In genomic region chr4:36026348-36026747, GRCh38 we compare ENCODE assay signal across 18 cellular contexts.
"Had no signal": no experiment of that assay in that cellular context is flagged by ENCODE, and none has a peak within 500 bp of the region (broad histone marks: within the 10 kb centered on the region; RNA-seq: fewer than 3 reads in every experiment).

No MANE protein-coding gene starts in this region.

- H3K4me3 ChIP-seq: esophagus muscularis mucosa, ovary, sigmoid colon, spleen had no signal

- H3K27ac ChIP-seq: esophagus muscularis mucosa, ovary, sigmoid colon, spleen had no signal

- H3K9me3 ChIP-seq: esophagus muscularis mucosa, ovary, sigmoid colon, spleen had no signal

- H3K9me3 Mint-ChIP-seq: activated B cell treated with CpG ODN at 0.5 μM for 24 hours; activated T-cell treated with anti-CD3 and anti-CD28 coated beads, Interleukin-2, amount 50 U/mL, for 72 hours; nephron progenitor cell; stimulated activated naive CD8-positive, alpha-beta T cell treated with anti-CD3 and anti-CD28 coated beads, Interleukin-15, amount 100 ng/mL, for 72 hours had no signal

- FAIRE-seq: colon, TTC549 had no signal

- DNase-seq: activated B cell treated with CpG ODN at 0.5 μM for 24 hours; activated CD4-positive, alpha-beta T cell treated with anti-CD3 and anti-CD28 coated beads for 48 hours; activated CD8-positive, alpha-beta memory T cell treated with anti-CD3 and anti-CD28 coated beads, Interleukin-2, amount 50 U/mL, for 48 hours; activated CD8-positive, alpha-beta T cell treated with anti-CD3 and anti-CD28 coated beads, Interleukin-2, amount 10 ng/mL, durations not matched to agents 7 days and 5 days; activated gamma-delta T cell treated with Interleukin-2 at 50 U/mL for 16 hours; activated T-cell treated with anti-CD3 and anti-CD28 coated beads, Interleukin-2, amount 50 U/mL, for 72 hours; amniotic stem cell; hypothalamus; nephron progenitor cell; ovary; sigmoid colon; spleen; stimulated activated naive CD8-positive, alpha-beta T cell treated with anti-CD3 and anti-CD28 coated beads, Interleukin-15, amount 100 ng/mL, for 72 hours had no signal

- H3K27me3 ChIP-seq: esophagus muscularis mucosa, ovary, sigmoid colon, spleen had no signal

- H3K36me3 Mint-ChIP-seq: activated naive CD8-positive, alpha-beta T cell; type B pancreatic cell had no signal

- H3K27me3 Mint-ChIP-seq: activated B cell treated with CpG ODN at 0.5 μM for 24 hours; activated naive CD8-positive, alpha-beta T cell; stimulated activated naive CD8-positive, alpha-beta T cell treated with anti-CD3 and anti-CD28 coated beads, Interleukin-15, amount 100 ng/mL, for 72 hours had no signal

- ATAC-seq: activated CD8-positive, alpha-beta T cell treated with anti-CD3 and anti-CD28 coated beads, Interleukin-2, amount 10 ng/mL, durations not matched to agents 7 days and 5 days; activated T-cell treated with anti-CD3 and anti-CD28 coated beads, Interleukin-2, amount 50 U/mL, for 72 hours; stimulated activated naive CD8-positive, alpha-beta T cell treated with anti-CD3 and anti-CD28 coated beads, Interleukin-15, amount 100 ng/mL, for 72 hours had no signal

- H3K4me1 ChIP-seq: esophagus muscularis mucosa, sigmoid colon, spleen had no signal

- H3K4me3 Mint-ChIP-seq: activated B cell treated with CpG ODN at 0.5 μM for 24 hours; activated CD8-positive, alpha-beta T cell treated with anti-CD3 and anti-CD28 coated beads, Interleukin-2, amount 10 ng/mL, durations not matched to agents 7 days and 5 days; activated naive CD8-positive, alpha-beta T cell; activated T-cell treated with anti-CD3 and anti-CD28 coated beads, Interleukin-2, amount 50 U/mL, for 72 hours; nephron progenitor cell; stimulated activated naive CD8-positive, alpha-beta T cell treated with anti-CD3 and anti-CD28 coated beads, Interleukin-15, amount 100 ng/mL, for 72 hours; type B pancreatic cell had no signal

- H3K36me3 ChIP-seq: esophagus muscularis mucosa, ovary, sigmoid colon, spleen had no signal

- H3K4me1 Mint-ChIP-seq: activated B cell treated with CpG ODN at 0.5 μM for 24 hours; stimulated activated naive CD8-positive, alpha-beta T cell treated with anti-CD3 and anti-CD28 coated beads, Interleukin-15, amount 100 ng/mL, for 72 hours had no signal

- H3K27ac Mint-ChIP-seq: activated B cell treated with CpG ODN at 0.5 μM for 24 hours; activated CD8-positive, alpha-beta T cell treated with anti-CD3 and anti-CD28 coated beads, Interleukin-2, amount 10 ng/mL, durations not matched to agents 7 days and 5 days; activated naive CD8-positive, alpha-beta T cell; activated T-cell treated with anti-CD3 and anti-CD28 coated beads, Interleukin-2, amount 50 U/mL, for 72 hours; nephron progenitor cell; stimulated activated naive CD8-positive, alpha-beta T cell treated with anti-CD3 and anti-CD28 coated beads, Interleukin-15, amount 100 ng/mL, for 72 hours; type B pancreatic cell had no signal
